10 cellular contexts compared by ENCODE assay signal in genomic region chr12:94230357-94230905, GRCh38.
DNase-seq lines count a peak whose midpoint lies in the region; ATAC-seq, FAIRE-seq and TF ChIP-seq lines count a peak whose summit lies in the region.
"Had no signal": no experiment of that assay in that cellular context is flagged by ENCODE, and none has a peak within 500 bp of the region (broad histone marks: within the 10 kb centered on the region; RNA-seq: fewer than 3 reads in every experiment).

No MANE protein-coding gene starts in this region.

- H3K27ac Mint-ChIP-seq in immature natural killer cell: peak overlapping the region; percentile 31 to 86 (median 68)
- H3K27ac Mint-ChIP-seq in type B pancreatic cell: no peak overlapping the region

- H3K4me1 Mint-ChIP-seq in immature natural killer cell (peaks cover 7 to 22% of the 10 kb centered on the region in 2 donors), type B pancreatic cell (ENCODE audit: unreplicated experiment) (peaks cover 5% of the 10 kb centered on the region)

- H3K36me3 Mint-ChIP-seq in immature natural killer cell (peaks cover 13 to 42% (median 27%) of the 10 kb centered on the region in 3 donors), type B pancreatic cell (no peaks in the 10 kb centered on the region)

- H3K4me3 Mint-ChIP-seq in immature natural killer cell: peak overlapping the region in 3 of 5 donors; percentile 6 to 49 (median 14)
- H3K4me3 Mint-ChIP-seq in type B pancreatic cell: no peak overlapping the region

- no peak for TF ChIP-seq CTCF in type B pancreatic cell (conservative IDR thresholded peaks at IDR 0.05)

- H3K9me3 Mint-ChIP-seq in immature natural killer cell (no peaks in the 10 kb centered on the region), type B pancreatic cell (no peaks in the 10 kb centered on the region)

- DNase-seq in MV-4-11 (lab: John Stamatoyannopoulos, UW) (peak; percentile 19), immature natural killer cell (no peak), HK-2 (ENCODE audit: unreplicated experiment) (no peak), type B pancreatic cell (ENCODE audit: extremely low spot score, unreplicated experiment) (no peak), NCI-H1417 (lab: John Stamatoyannopoulos, UW) (no peak), urothelium cell line (ENCODE audit: low spot score) (no peak)
- DNase-seq: MG63, right cardiac atrium had no signal

- peaks cover 0 to 2% (median 0%) of the 10 kb centered on the region in 3 donors for H3K27me3 Mint-ChIP-seq in immature natural killer cell (ENCODE audit: low read depth in 3 of 3)
- H3K27me3 Mint-ChIP-seq in type B pancreatic cell: peaks cover 10% of the 10 kb centered on the region

- ATAC-seq in GM18499 (IDR thresholded peaks at IDR 0.05; ENCODE audit: insufficient read depth, unreplicated experiment) (peak; percentile 62), GM21447 (IDR thresholded peaks at IDR 0.05; ENCODE audit: unreplicated experiment) (peak; percentile 43)
- ATAC-seq: right cardiac atrium had no signal

- FAIRE-seq in urothelium cell line (lab: Jason Lieb, UNC): no peak
